ENCODE assay signal across 2 cellular contexts in the genomic region with DNA sequence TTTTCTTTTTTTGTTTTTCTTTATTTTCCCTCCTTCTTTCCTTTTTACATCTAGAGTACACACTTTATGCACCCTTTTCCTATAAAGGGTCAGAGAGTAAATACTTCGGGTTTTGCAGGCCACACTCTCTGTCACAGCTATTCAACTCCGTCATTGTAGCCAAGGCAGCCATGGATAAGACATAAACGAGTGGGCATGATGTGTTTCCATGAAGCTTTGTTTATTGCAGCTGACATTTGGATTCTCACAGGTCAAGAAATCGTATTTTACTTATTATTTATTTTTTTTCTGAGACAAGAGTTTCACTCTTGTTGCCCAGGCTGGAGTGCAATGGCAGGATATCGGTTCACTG.
TF ChIP-seq lines count a peak whose summit lies in the region.

No MANE protein-coding gene starts in this region.

TF ChIP-seq in SK-N-SH, 30 proteins besides CTCF, POLR2A, EP300 and RAD21 (continued from another document):
- TF ChIP-seq, protein P1, sequence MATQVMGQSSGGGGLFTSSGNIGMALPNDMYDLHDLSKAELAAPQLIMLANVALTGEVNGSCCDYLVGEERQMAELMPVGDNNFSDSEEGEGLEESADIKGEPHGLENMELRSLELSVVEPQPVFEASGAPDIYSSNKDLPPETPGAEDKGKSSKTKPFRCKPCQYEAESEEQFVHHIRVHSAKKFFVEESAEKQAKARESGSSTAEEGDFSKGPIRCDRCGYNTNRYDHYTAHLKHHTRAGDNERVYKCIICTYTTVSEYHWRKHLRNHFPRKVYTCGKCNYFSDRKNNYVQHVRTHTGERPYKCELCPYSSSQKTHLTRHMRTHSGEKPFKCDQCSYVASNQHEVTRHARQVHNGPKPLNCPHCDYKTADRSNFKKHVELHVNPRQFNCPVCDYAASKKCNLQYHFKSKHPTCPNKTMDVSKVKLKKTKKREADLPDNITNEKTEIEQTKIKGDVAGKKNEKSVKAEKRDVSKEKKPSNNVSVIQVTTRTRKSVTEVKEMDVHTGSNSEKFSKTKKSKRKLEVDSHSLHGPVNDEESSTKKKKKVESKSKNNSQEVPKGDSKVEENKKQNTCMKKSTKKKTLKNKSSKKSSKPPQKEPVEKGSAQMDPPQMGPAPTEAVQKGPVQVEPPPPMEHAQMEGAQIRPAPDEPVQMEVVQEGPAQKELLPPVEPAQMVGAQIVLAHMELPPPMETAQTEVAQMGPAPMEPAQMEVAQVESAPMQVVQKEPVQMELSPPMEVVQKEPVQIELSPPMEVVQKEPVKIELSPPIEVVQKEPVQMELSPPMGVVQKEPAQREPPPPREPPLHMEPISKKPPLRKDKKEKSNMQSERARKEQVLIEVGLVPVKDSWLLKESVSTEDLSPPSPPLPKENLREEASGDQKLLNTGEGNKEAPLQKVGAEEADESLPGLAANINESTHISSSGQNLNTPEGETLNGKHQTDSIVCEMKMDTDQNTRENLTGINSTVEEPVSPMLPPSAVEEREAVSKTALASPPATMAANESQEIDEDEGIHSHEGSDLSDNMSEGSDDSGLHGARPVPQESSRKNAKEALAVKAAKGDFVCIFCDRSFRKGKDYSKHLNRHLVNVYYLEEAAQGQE (IDR thresholded peaks at IDR 0.05; ENCODE audit: low read depth, low read length) = no peak
- TF ChIP-seq TEAD4 (IDR thresholded peaks at IDR 0.05; ENCODE audit: borderline replicate concordance, insufficient read depth) = no peak
- no peak for TF ChIP-seq FOSL2 (IDR thresholded peaks at IDR 0.05; ENCODE audit: borderline replicate concordance, low read depth)
- TF ChIP-seq MEF2A (IDR thresholded peaks at IDR 0.05; ENCODE audit: borderline replicate concordance, low read depth) = no peak

TF ChIP-seq in SK-N-SH treated with all-trans-retinoic acid at 6 μM for 48 hours, 23 proteins besides CTCF, POLR2A, EP300 and RAD21 (continued from another document):
- TF ChIP-seq, protein P2, sequence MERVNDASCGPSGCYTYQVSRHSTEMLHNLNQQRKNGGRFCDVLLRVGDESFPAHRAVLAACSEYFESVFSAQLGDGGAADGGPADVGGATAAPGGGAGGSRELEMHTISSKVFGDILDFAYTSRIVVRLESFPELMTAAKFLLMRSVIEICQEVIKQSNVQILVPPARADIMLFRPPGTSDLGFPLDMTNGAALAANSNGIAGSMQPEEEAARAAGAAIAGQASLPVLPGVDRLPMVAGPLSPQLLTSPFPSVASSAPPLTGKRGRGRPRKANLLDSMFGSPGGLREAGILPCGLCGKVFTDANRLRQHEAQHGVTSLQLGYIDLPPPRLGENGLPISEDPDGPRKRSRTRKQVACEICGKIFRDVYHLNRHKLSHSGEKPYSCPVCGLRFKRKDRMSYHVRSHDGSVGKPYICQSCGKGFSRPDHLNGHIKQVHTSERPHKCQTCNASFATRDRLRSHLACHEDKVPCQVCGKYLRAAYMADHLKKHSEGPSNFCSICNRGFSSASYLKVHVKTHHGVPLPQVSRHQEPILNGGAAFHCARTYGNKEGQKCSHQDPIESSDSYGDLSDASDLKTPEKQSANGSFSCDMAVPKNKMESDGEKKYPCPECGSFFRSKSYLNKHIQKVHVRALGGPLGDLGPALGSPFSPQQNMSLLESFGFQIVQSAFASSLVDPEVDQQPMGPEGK (CRISPR knock-in tag; IDR thresholded peaks at IDR 0.05; ENCODE audit: borderline replicate concordance) = no peak
- TF ChIP-seq CSDC2 (CRISPR knock-in tag; IDR thresholded peaks at IDR 0.05) (no peak), ARNTL (CRISPR knock-in tag; IDR thresholded peaks at IDR 0.05; ENCODE audit: borderline replicate concordance, low read depth) (no peak), TSHZ2 (CRISPR knock-in tag; IDR thresholded peaks at IDR 0.05) (no peak), OSR1 (CRISPR knock-in tag; IDR thresholded peaks at IDR 0.05) (no peak), TCF4 (CRISPR knock-in tag; IDR thresholded peaks at IDR 0.05; ENCODE audit: borderline replicate concordance) (no peak), ZNF565 (CRISPR knock-in tag; conservative IDR thresholded peaks at IDR 0.05; ENCODE audit: low read depth) (no peak), BACH2 (CRISPR knock-in tag; IDR thresholded peaks at IDR 0.05; ENCODE audit: borderline replicate concordance) (no peak), ESRRG (CRISPR knock-in tag; IDR thresholded peaks at IDR 0.05) (no peak), CREB5 (CRISPR knock-in tag; IDR thresholded peaks at IDR 0.05; ENCODE audit: low read depth) (no peak), ZFP3 (CRISPR knock-in tag; IDR thresholded peaks at IDR 0.05) (no peak), TOX (CRISPR knock-in tag; IDR thresholded peaks at IDR 0.05; ENCODE audit: borderline replicate concordance) (no peak), ZNF70 (CRISPR knock-in tag; IDR thresholded peaks at IDR 0.05) (no peak), ZC3H10 (CRISPR knock-in tag; IDR thresholded peaks at IDR 0.05) (no peak), ZFP30 (CRISPR knock-in tag; IDR thresholded peaks at IDR 0.05) (no peak)
